ENCODE assay signal across 11 cellular contexts in genomic region chr16:9123871-9124270, GRCh38. TPM values are rescaled to one million over a fixed set of nuclear protein-coding genes. Genes with fewer than 3 reads are reported as not detected.
A peak's percentile ranks its signal among the peaks of the same experiment; 100 is the strongest.
DNase-seq lines count a peak whose midpoint lies in the region; ATAC-seq, FAIRE-seq and TF ChIP-seq lines count a peak whose summit lies in the region.
"Had no signal": no experiment of that assay in that cellular context is flagged by ENCODE, and none has a peak within 500 bp of the region (broad histone marks: within the 10 kb centered on the region; RNA-seq: fewer than 3 reads in every experiment).

No MANE protein-coding gene starts in this region.

- peaks cover 2% of the 10 kb centered on the region for H3K27me3 Mint-ChIP-seq in HFFc6 (ENCODE audit: insufficient read depth)
- no peaks in the 10 kb centered on the region for H3K27me3 Mint-ChIP-seq in activated CD8-positive, alpha-beta T cell treated with anti-CD3 and anti-CD28 coated beads, Interleukin-2, amount 10 ng/mL, durations not matched to agents 7 days and 5 days (ENCODE audit: low read depth)
- H3K27me3 Mint-ChIP-seq in activated naive CD4-positive, alpha-beta T cell treated with anti-CD3 and anti-CD28 coated beads, Interleukin-2, amount 10 ng/mL, durations not matched to agents 7 days and 5 days: no peaks in the 10 kb centered on the region

- no peak for TF ChIP-seq RAD21 in A549 (conservative IDR thresholded peaks at IDR 0.05 in 1 of 2, IDR thresholded peaks at IDR 0.05 in 1 of 2)

- ATAC-seq in A549: peak; percentile 51 to 54; a peak in 5 of 6 replicates
- ATAC-seq in activated CD8-positive, alpha-beta T cell treated with anti-CD3 and anti-CD28 coated beads, Interleukin-2, amount 10 ng/mL, durations not matched to agents 7 days and 5 days: no peak
- ATAC-seq in GM18502 (IDR thresholded peaks at IDR 0.05; ENCODE audit: poor library complexity, unreplicated experiment): no peak
- no peak for ATAC-seq in HG02642 (IDR thresholded peaks at IDR 0.05; ENCODE audit: poor library complexity, unreplicated experiment)

- H3K27ac ChIP-seq in A549: peak overlapping the region; percentile 69 to 87

- TF ChIP-seq POLR2A in A549 (IDR thresholded peaks at IDR 0.05; ENCODE audit: low read length): no peak
- TF ChIP-seq POLR2A in lower leg skin (IDR thresholded peaks at IDR 0.05): no peak

- peak; percentile 80 to 86 for DNase-seq in A549 (ENCODE audit: low read depth in 1 of 2, low spot score in 1 of 2)
- no peak for DNase-seq in HFFc6
- DNase-seq in activated CD8-positive, alpha-beta T cell treated with anti-CD3 and anti-CD28 coated beads, Interleukin-2, amount 10 ng/mL, durations not matched to agents 7 days and 5 days: no peak
- DNase-seq in lower leg skin (ENCODE audit: low spot score in 2 of 2): peak; percentile 59 to 89
- no peak for DNase-seq in ACHN
- no peak for DNase-seq in activated naive CD4-positive, alpha-beta T cell treated with anti-CD3 and anti-CD28 coated beads, Interleukin-2, amount 10 ng/mL, durations not matched to agents 7 days and 5 days
- DNase-seq: dermis blood vessel endothelial cell had no signal

- H3K4me1 ChIP-seq in A549: peaks cover 75% of the 10 kb centered on the region

- in situ Hi-C loops in ACHN (cut with HindIII; ENCODE audit: low pct_ligation_motif_present, low pct_unique_long_range_greater_than_20kb, low sequenced_read_pairs): no loop called here

- POLR2A ChIA-PET in A549 (lab: Yijun Ruan, JAX): no interaction called here
- POLR2A ChIA-PET in activated CD8-positive, alpha-beta T cell treated with anti-CD3 and anti-CD28 coated beads, Interleukin-2, amount 10 ng/mL, durations not matched to agents 7 days and 5 days (lab: Charles Lee): no interaction called here

- H3K36me3 Mint-ChIP-seq in HFFc6 (ENCODE audit: low read depth): peaks cover 17% of the 10 kb centered on the region; the same call in 1 of the 2 replicates
- peaks cover 44% of the 10 kb centered on the region for H3K36me3 Mint-ChIP-seq in activated CD8-positive, alpha-beta T cell treated with anti-CD3 and anti-CD28 coated beads, Interleukin-2, amount 10 ng/mL, durations not matched to agents 7 days and 5 days (ENCODE audit: low read depth)
- H3K36me3 Mint-ChIP-seq in activated naive CD4-positive, alpha-beta T cell treated with anti-CD3 and anti-CD28 coated beads, Interleukin-2, amount 10 ng/mL, durations not matched to agents 7 days and 5 days: peaks cover 27% of the 10 kb centered on the region

- H3K4me1 Mint-ChIP-seq in HFFc6 (ENCODE audit: low read depth): peaks cover 63% of the 10 kb centered on the region
- peaks cover 64% of the 10 kb centered on the region for H3K4me1 Mint-ChIP-seq in activated CD8-positive, alpha-beta T cell treated with anti-CD3 and anti-CD28 coated beads, Interleukin-2, amount 10 ng/mL, durations not matched to agents 7 days and 5 days (ENCODE audit: low read depth)
- H3K4me1 Mint-ChIP-seq in activated naive CD4-positive, alpha-beta T cell treated with anti-CD3 and anti-CD28 coated beads, Interleukin-2, amount 10 ng/mL, durations not matched to agents 7 days and 5 days: peaks cover 44% of the 10 kb centered on the region

- no peak for TF ChIP-seq EP300 in A549 (IDR thresholded peaks at IDR 0.05)

- H3K9me3 ChIP-seq in A549: no peaks in the 10 kb centered on the region

- CTCF ChIA-PET in A549 (lab: Yijun Ruan, JAX): interaction anchor here (1.4 to 4.8 kb wide), 3 partner anchors 11 to 22 kb away, joined by 3 to 24 read pairs (median 6); no protein-coding TSS in a partner anchor
- CTCF ChIA-PET in activated CD8-positive, alpha-beta T cell treated with anti-CD3 and anti-CD28 coated beads, Interleukin-2, amount 10 ng/mL, durations not matched to agents 7 days and 5 days (lab: Charles Lee): interaction anchor here (1.2 to 2.0 kb wide), 2 partner anchors 15 to 251 kb away, joined by 3 to 14 read pairs; no protein-coding TSS in a partner anchor
- CTCF ChIA-PET in activated naive CD4-positive, alpha-beta T cell treated with anti-CD3 and anti-CD28 coated beads, Interleukin-2, amount 10 ng/mL, durations not matched to agents 7 days and 5 days (lab: Charles Lee): interaction anchor here (1.9 kb wide), 1 partner anchor 15 kb away, joined by 10 read pairs; no protein-coding TSS in a partner anchor

- TF ChIP-seq CTCF in A549 (IDR thresholded peaks at IDR 0.05) (no peak), HFFc6 (IDR thresholded peaks at IDR 0.05) (no peak), lower leg skin (IDR thresholded peaks at IDR 0.05) (no peak)

- H3K27ac Mint-ChIP-seq in HFFc6: peak overlapping the region; percentile 21; the same call in 1 of the 2 replicates
- H3K27ac Mint-ChIP-seq in activated CD8-positive, alpha-beta T cell treated with anti-CD3 and anti-CD28 coated beads, Interleukin-2, amount 10 ng/mL, durations not matched to agents 7 days and 5 days: peak overlapping the region; percentile 15
- no peak overlapping the region for H3K27ac Mint-ChIP-seq in activated naive CD4-positive, alpha-beta T cell treated with anti-CD3 and anti-CD28 coated beads, Interleukin-2, amount 10 ng/mL, durations not matched to agents 7 days and 5 days
- H3K27ac Mint-ChIP-seq: T-helper 1 cell treated with Interleukin-12 subunit alpha and Interleukin-12 subunit beta and Interleukin-4 antibody, amounts not matched to agents 30 μg/mL and 1 μg/mL, for 36 hours had no signal

- 19% methylated on average over 4 of the region's 5 CpGs for WGBS in A549 (ENCODE audit: missing lambda C conversion rate)
- 36 to 64% methylated on average over 4 to 5 of the region's 5 CpGs for WGBS in lower leg skin, 2 donors

- peak overlapping the region; percentile 69 for H3K4me2 ChIP-seq in A549

- no peaks in the 10 kb centered on the region for H3K9me3 Mint-ChIP-seq in HFFc6
- no peaks in the 10 kb centered on the region for H3K9me3 Mint-ChIP-seq in activated CD8-positive, alpha-beta T cell treated with anti-CD3 and anti-CD28 coated beads, Interleukin-2, amount 10 ng/mL, durations not matched to agents 7 days and 5 days (ENCODE audit: insufficient read depth)
- no peaks in the 10 kb centered on the region for H3K9me3 Mint-ChIP-seq in activated naive CD4-positive, alpha-beta T cell treated with anti-CD3 and anti-CD28 coated beads, Interleukin-2, amount 10 ng/mL, durations not matched to agents 7 days and 5 days
- H3K9me3 Mint-ChIP-seq: T-helper 1 cell treated with Interleukin-12 subunit alpha and Interleukin-12 subunit beta and Interleukin-4 antibody, amounts not matched to agents 30 μg/mL and 1 μg/mL, for 36 hours had no signal

- FAIRE-seq in A549 (lab: Jason Lieb, UNC): no peak
- FAIRE-seq: G401.6 had no signal

- no peak overlapping the region for H3K4me3 Mint-ChIP-seq in HFFc6
- no peak overlapping the region for H3K4me3 Mint-ChIP-seq in activated CD8-positive, alpha-beta T cell treated with anti-CD3 and anti-CD28 coated beads, Interleukin-2, amount 10 ng/mL, durations not matched to agents 7 days and 5 days
- H3K4me3 Mint-ChIP-seq in activated naive CD4-positive, alpha-beta T cell treated with anti-CD3 and anti-CD28 coated beads, Interleukin-2, amount 10 ng/mL, durations not matched to agents 7 days and 5 days: no peak overlapping the region
- H3K4me3 Mint-ChIP-seq: T-helper 1 cell treated with Interleukin-12 subunit alpha and Interleukin-12 subunit beta and Interleukin-4 antibody, amounts not matched to agents 30 μg/mL and 1 μg/mL, for 36 hours had no signal

- intact Hi-C loops in lower leg skin (cut with DNase I; ENCODE audit: low total_unique reads): no loop called here

- H3K4me3 ChIP-seq in A549 (no peak overlapping the region), lower leg skin (ENCODE audit: low read depth, poor library complexity, severe bottlenecking) (no peak overlapping the region)

TF ChIP-seq in A549, 52 proteins besides CTCF, POLR2A, EP300 and RAD21:
- no peak for TF ChIP-seq CEBPB (IDR thresholded peaks at IDR 0.05)
- 0 out of 2 replicates have a peak, but pooled peaks have one; percentile 20 for TF ChIP-seq FOSL2 (IDR thresholded peaks at IDR 0.05)
- TF ChIP-seq FOSL2 (CRISPR knock-in tag; IDR thresholded peaks at IDR 0.05): peak; percentile 87
- TF ChIP-seq CHD2 (IDR thresholded peaks at IDR 0.05; ENCODE audit: low read length, partially characterized antibody): no peak
- TF ChIP-seq MAFK (IDR thresholded peaks at IDR 0.05; ENCODE audit: partially characterized antibody): peak; percentile 52
- TF ChIP-seq ZSCAN20 (CRISPR knock-in tag; IDR thresholded peaks at IDR 0.05): no peak
- peak; percentile 21 to 59; a peak in 1 of 5 replicates for TF ChIP-seq JUN (IDR thresholded peaks at IDR 0.05)
- TF ChIP-seq HES2 (IDR thresholded peaks at IDR 0.05): no peak
TF ChIP-seq in A549: peak in this region for 3.

RNA-seq across cellular contexts. Expression of gene HAPSTR1, which starts 32.4 kb away (rescaled TPM):
- polyA plus RNA-seq in A549 (2011; rRNA removed) (36.9 and 41.8 TPM in 2 replicates), A549 (2017; fragmentation: RNase III; extraction: RNeasy Plus Mini Kit Qiagen cat#74134 plus additional on column Dnase treatment) (22.4 to 24.4 TPM (median 22.9 TPM) in 3 replicates)
- polyA plus RNA-seq in A549 (2012; cell fraction: cytosol; rRNA removed): 6.9 and 8.8 TPM in 2 replicates
- 5.1 and 9.1 TPM in 2 replicates for polyA plus RNA-seq in A549 (2012; cell fraction: nucleus; rRNA removed)
- polyA minus RNA-seq in A549 (2011; rRNA and poly(A)+ RNA removed): 42.9 and 44.1 TPM in 2 replicates
- 10 to 100 TPM; 65.0 to 77.4 (median 72.0) TPM for total RNA-seq in HFFc6 (2021; fragmentation: NEBNext Ultra II Directional; extraction: Animal tissue kit (Norgen Biotek cat#: 25700))
- total RNA-seq in activated CD8-positive, alpha-beta T cell treated with anti-CD3 and anti-CD28 coated beads, Interleukin-2, amount 10 ng/mL, durations not matched to agents 7 days and 5 days: 10 to 100 TPM; 55.8 to 60.4 TPM
- 10 to 100 TPM; 39.1 to 53.1 (median 47.1) TPM for total RNA-seq in lower leg skin

Comparison
In these comparisons a context has a peak if more than half of its experiments do, and no peak if none do; other contexts are left out.
1. ATAC-seq: peak in A549 (2 of 2); none in activated CD8-positive, alpha-beta T cell treated with anti-CD3 and anti-CD28 coated beads, Interleukin-2, amount 10 ng/mL, durations not matched to agents 7 days and 5 days (single experiment), GM18502 (single experiment) and HG02642 (single experiment).
2. DNase-seq: peak in A549 (2 of 2) and lower leg skin (2 of 2); none in HFFc6 (single experiment), activated CD8-positive, alpha-beta T cell treated with anti-CD3 and anti-CD28 coated beads, Interleukin-2, amount 10 ng/mL, durations not matched to agents 7 days and 5 days (single experiment), ACHN (single experiment) and activated naive CD4-positive, alpha-beta T cell treated with anti-CD3 and anti-CD28 coated beads, Interleukin-2, amount 10 ng/mL, durations not matched to agents 7 days and 5 days (single experiment).